In genomic region chr16:86664518-86665318, GRCh38 we compare ENCODE assay signal across 8 cellular contexts.
DNase-seq lines count a peak whose midpoint lies in the region; ATAC-seq and TF ChIP-seq lines count a peak whose summit lies in the region.

No MANE protein-coding gene starts in this region.

- peak overlapping the region; percentile 73 for H3K27ac ChIP-seq in KOPT-K1 (ENCODE audit: low read depth, low read length, poor library complexity, severe bottlenecking)

- H3K27ac Mint-ChIP-seq in activated naive CD4-positive, alpha-beta T cell treated with anti-CD3 and anti-CD28 coated beads for 36 hours = peak overlapping the region; percentile 74

- in situ Hi-C loops in Caki2 (cut with HindIII; ENCODE audit: low pct_unique_long_range_greater_than_20kb, low sequenced_read_pairs) = no loop called here

- H3K4me3 Mint-ChIP-seq in activated naive CD4-positive, alpha-beta T cell treated with anti-CD3 and anti-CD28 coated beads for 36 hours = no peak overlapping the region

- H3K36me3 ChIP-seq in KOPT-K1 (ENCODE audit: insufficient read depth, low read length) (no peaks in the 10 kb centered on the region), mucosa of descending colon (ENCODE audit: low read depth) (no peaks in the 10 kb centered on the region), H7 (replicated peaks; ENCODE audit: control insufficient read depth, insufficient read depth, low read length) (no peaks in the 10 kb centered on the region)

- no peak overlapping the region for H3K4me3 ChIP-seq in mucosa of descending colon
- no peak overlapping the region for H3K4me3 ChIP-seq in H7 (ENCODE audit: insufficient read depth, low read depth, low read length)

- peaks cover 10% of the 10 kb centered on the region for H3K27me3 Mint-ChIP-seq in activated naive CD4-positive, alpha-beta T cell treated with anti-CD3 and anti-CD28 coated beads for 36 hours (ENCODE audit: low read depth)

- H3K36me3 Mint-ChIP-seq in activated naive CD4-positive, alpha-beta T cell treated with anti-CD3 and anti-CD28 coated beads for 36 hours (ENCODE audit: low read depth) = no peaks in the 10 kb centered on the region

- TF ChIP-seq CTCF in mucosa of descending colon (IDR thresholded peaks at IDR 0.05) = no peak

- intact Hi-C loops in activated naive CD4-positive, alpha-beta T cell treated with anti-CD3 and anti-CD28 coated beads for 36 hours (cut with micrococcal nuclease) = loop anchor here (10.0 kb wide), 2 partner anchors 100 to 780 kb away; partner anchors contain the start of gene FOXC2
- intact Hi-C loops in mucosa of descending colon (cut with DNase I, micrococcal nuclease) = no loop called here

- peak; percentile 56 for ATAC-seq in GM21515 (IDR thresholded peaks at IDR 0.05; ENCODE audit: unreplicated experiment)
- ATAC-seq in mucosa of descending colon = peak; percentile 98

- H3K4me1 ChIP-seq in mucosa of descending colon (ENCODE audit: low read depth) = no peaks in the 10 kb centered on the region

- H3K9me3 ChIP-seq in KOPT-K1 (ENCODE audit: insufficient read depth, low read length, poor library complexity, severe bottlenecking) (peaks cover 10% of the 10 kb centered on the region), mucosa of descending colon (no peaks in the 10 kb centered on the region)

- DNase-seq in Caki2 (ENCODE audit: low read depth) = peak; percentile 85
- peak; percentile 87 for DNase-seq in activated naive CD4-positive, alpha-beta T cell treated with anti-CD3 and anti-CD28 coated beads for 36 hours
- peak in 2 of 3 donors; percentile 46 to 48 for DNase-seq in mucosa of descending colon
- no peak for DNase-seq in H7
- no peak for DNase-seq in NCI-H69 (lab: John Stamatoyannopoulos, UW)
- DNase-seq in NCI-H2029 treated with DMSO at 0.1 percent for 48 hours (lab: John Stamatoyannopoulos, UW) = no peak

- H3K27me3 ChIP-seq in H7 (ENCODE audit: control insufficient read depth, insufficient read depth, low read length) = no peaks in the 10 kb centered on the region

- CTCF ChIA-PET in activated naive CD4-positive, alpha-beta T cell treated with anti-CD3 and anti-CD28 coated beads for 36 hours (lab: Charles Lee) = no interaction called here

- peaks cover 22% of the 10 kb centered on the region for H3K4me1 Mint-ChIP-seq in activated naive CD4-positive, alpha-beta T cell treated with anti-CD3 and anti-CD28 coated beads for 36 hours (ENCODE audit: low read depth)

- H3K9me3 Mint-ChIP-seq in activated naive CD4-positive, alpha-beta T cell treated with anti-CD3 and anti-CD28 coated beads for 36 hours = peaks cover 4% of the 10 kb centered on the region

Comparison
In these comparisons a context has a peak if more than half of its experiments do, and no peak if none do; other contexts are left out.
1. DNase-seq: peak in Caki2 (single experiment), activated naive CD4-positive, alpha-beta T cell treated with anti-CD3 and anti-CD28 coated beads for 36 hours (single experiment) and mucosa of descending colon (2 of 3); none in H7 (single experiment), NCI-H69 (single experiment) and NCI-H2029 treated with DMSO at 0.1 percent for 48 hours (single experiment).